37 cellular contexts compared by ENCODE assay signal in the genomic region with DNA sequence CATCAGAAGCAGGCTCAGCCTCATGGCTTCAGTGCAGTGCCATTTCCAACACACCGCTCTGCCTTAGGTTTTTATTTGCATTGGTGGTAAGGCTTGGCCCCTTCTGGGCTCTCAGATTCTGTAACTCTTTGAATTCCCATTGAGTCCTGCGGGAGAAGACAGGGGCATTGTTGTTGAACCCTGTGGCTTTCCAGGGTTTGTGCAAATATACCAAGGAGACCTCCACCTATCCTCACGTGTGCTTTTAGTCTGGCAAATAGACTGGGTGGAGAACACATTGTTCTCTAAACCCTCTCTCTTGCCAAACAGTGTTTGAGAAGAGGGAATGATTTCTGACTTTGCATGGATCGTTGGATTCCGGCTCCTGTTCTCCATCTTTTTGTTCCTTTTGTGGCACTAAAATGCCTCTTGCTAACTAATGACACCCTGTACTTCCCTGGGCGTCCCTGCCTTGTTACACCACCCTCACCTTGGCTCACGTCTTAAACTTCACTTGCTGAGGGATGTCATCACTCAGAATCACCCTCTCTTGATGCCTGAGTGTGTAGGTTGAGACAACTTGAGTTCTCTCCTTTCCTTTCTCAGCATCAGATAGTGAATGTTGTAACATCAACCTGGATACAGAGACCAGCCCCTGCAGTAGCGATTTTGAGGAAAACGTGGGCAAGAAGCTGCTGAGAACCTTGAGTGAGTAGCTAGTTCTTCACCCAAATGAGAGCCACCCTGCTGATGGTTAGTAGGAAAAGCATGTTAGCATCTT.
"Had no signal": no experiment of that assay in that cellular context is flagged by ENCODE, and none has a peak within 500 bp of the region (broad histone marks: within the 10 kb centered on the region; RNA-seq: fewer than 3 reads in every experiment).

No MANE protein-coding gene starts in this region.

- H3K27ac Mint-ChIP-seq: activated CD4-positive, alpha-beta T cell treated with anti-CD3 and anti-CD28 coated beads for 36 hours; activated CD4-positive, alpha-beta T cell treated with anti-CD3 and anti-CD28 coated beads, Interleukin-2, amount 10 ng/mL, durations not matched to agents 7 days and 5 days; activated CD8-positive, alpha-beta T cell treated with anti-CD3 and anti-CD28 coated beads, Interleukin-2, amount 10 ng/mL, durations not matched to agents 7 days and 5 days; activated naive CD4-positive, alpha-beta T cell treated with anti-CD3 and anti-CD28 coated beads, Interleukin-2, amount 50 U/mL, for 24 hours; activated naive CD8-positive, alpha-beta T cell treated with anti-CD3 and anti-CD28 coated beads, Interleukin-2, amount 10 ng/mL, durations not matched to agents 7 days and 5 days; activated T-cell treated with anti-CD3 and anti-CD28 coated beads, Interleukin-2, amount 50 U/mL, for 24 hours; activated T-helper 2 cell treated with anti-CD3 and anti-CD28 coated beads, Interferon-gamma antibody, Interleukin-2, Interleukin-4, amounts not matched to agents 10 μg/mL and 5 μg/mL and 100 μg/mL, durations not matched to agents 14 hours and 24 hours and 36 hours; WTC11 had no signal

- H3K4me1 ChIP-seq: ascending aorta, breast epithelium, Peyer's patch had no signal

- H3K36me3 ChIP-seq: ascending aorta, breast epithelium, Peyer's patch, SJSA1 had no signal

- DNase-seq: activated CD4-positive, alpha-beta T cell treated with anti-CD3 and anti-CD28 coated beads for 36 hours; activated CD4-positive, alpha-beta T cell treated with anti-CD3 and anti-CD28 coated beads, Interleukin-2, amount 10 ng/mL, durations not matched to agents 7 days and 5 days; activated CD4-positive, alpha-beta T cell treated with anti-CD3 and anti-CD28 coated beads, Interleukin-2, amount 50 U/mL, for 48 hours; activated CD8-positive, alpha-beta T cell treated with anti-CD3 and anti-CD28 coated beads, Interleukin-2, amount 10 ng/mL, durations not matched to agents 7 days and 5 days; activated gamma-delta T cell; activated naive CD4-positive, alpha-beta T cell treated with Interleukin-2 at 50 U/mL for 16 hours; activated naive CD8-positive, alpha-beta T cell treated with anti-CD3 and anti-CD28 coated beads, Interleukin-2, amount 10 ng/mL, durations not matched to agents 7 days and 5 days; activated T-cell treated with anti-CD3 and anti-CD28 coated beads, Interleukin-2, amount 50 U/mL, for 24 hours; amygdala; body of pancreas; NCI-H1105; NCI-H1436; NCI-H1694; NCI-H1930; NCI-H2081 treated with DMSO at 0.1 percent for 48 hours; NCI-H2171 treated with DMSO at 0.1 percent for 48 hours; NCI-H2227 treated with DMSO at 0.1 percent for 48 hours; NCI-H524 treated with DMSO at 0.1 percent for 48 hours; NCI-H82; NK-92 treated with Interleukin-12 subunit alpha and Interleukin-12 subunit beta, amount 100 ng/mL, for 24 hours; PC-3; Peyer's patch; RPMI8226; SHP77 treated with DMSO at 0.1 percent for 48 hours; SW 1271; T-helper 1 cell; T-helper 2 cell; T1000 had no signal

- H3K9me3 Mint-ChIP-seq: activated CD4-positive, alpha-beta T cell treated with anti-CD3 and anti-CD28 coated beads, Interleukin-2, amount 10 ng/mL, durations not matched to agents 7 days and 5 days; activated naive CD4-positive, alpha-beta T cell treated with anti-CD3 and anti-CD28 coated beads, Interleukin-2, amount 50 U/mL, for 24 hours; activated naive CD8-positive, alpha-beta T cell treated with anti-CD3 and anti-CD28 coated beads, Interleukin-2, amount 10 ng/mL, durations not matched to agents 7 days and 5 days; activated T-cell treated with anti-CD3 and anti-CD28 coated beads, Interleukin-2, amount 50 U/mL, for 24 hours; activated T-helper 2 cell treated with anti-CD3 and anti-CD28 coated beads, Interferon-gamma antibody, Interleukin-2, Interleukin-4, amounts not matched to agents 10 μg/mL and 5 μg/mL and 100 μg/mL, durations not matched to agents 14 hours and 24 hours and 36 hours; WTC11 had no signal

- H3K4me3 ChIP-seq: ascending aorta, body of pancreas, breast epithelium, K562, Peyer's patch, SJSA1 had no signal

- H3K4me3 Mint-ChIP-seq: activated CD4-positive, alpha-beta T cell treated with anti-CD3 and anti-CD28 coated beads for 36 hours; activated CD4-positive, alpha-beta T cell treated with anti-CD3 and anti-CD28 coated beads, Interleukin-2, amount 10 ng/mL, durations not matched to agents 7 days and 5 days; activated CD8-positive, alpha-beta T cell treated with anti-CD3 and anti-CD28 coated beads, Interleukin-2, amount 10 ng/mL, durations not matched to agents 7 days and 5 days; activated naive CD4-positive, alpha-beta T cell treated with anti-CD3 and anti-CD28 coated beads, Interleukin-2, amount 50 U/mL, for 24 hours; activated naive CD8-positive, alpha-beta T cell treated with anti-CD3 and anti-CD28 coated beads, Interleukin-2, amount 10 ng/mL, durations not matched to agents 7 days and 5 days; activated T-cell treated with anti-CD3 and anti-CD28 coated beads, Interleukin-2, amount 50 U/mL, for 24 hours; WTC11 had no signal

- ATAC-seq: activated CD4-positive, alpha-beta T cell treated with anti-CD3 and anti-CD28 coated beads for 36 hours; activated CD4-positive, CD25-positive, alpha-beta regulatory T cell treated with anti-CD3 and anti-CD28 coated beads, Interleukin-2, amount 50 U/mL, for 24 hours; activated CD8-positive, alpha-beta T cell treated with anti-CD3 and anti-CD28 coated beads, Interleukin-2, amount 10 ng/mL, durations not matched to agents 7 days and 5 days; body of pancreas; K562; PC-3; WTC11 had no signal

- H3K27me3 Mint-ChIP-seq: activated naive CD4-positive, alpha-beta T cell treated with anti-CD3 and anti-CD28 coated beads, Interleukin-2, amount 50 U/mL, for 24 hours; activated T-cell treated with anti-CD3 and anti-CD28 coated beads, Interleukin-2, amount 50 U/mL, for 24 hours had no signal

- H3K9me3 ChIP-seq: ascending aorta, body of pancreas, breast epithelium, Peyer's patch, SJSA1 had no signal

- H3K36me3 Mint-ChIP-seq: activated naive CD4-positive, alpha-beta T cell treated with anti-CD3 and anti-CD28 coated beads, Interleukin-2, amount 50 U/mL, for 24 hours; WTC11 had no signal

- H3K27me3 ChIP-seq: ascending aorta, body of pancreas, breast epithelium, Peyer's patch, SJSA1 had no signal

- H3K27ac ChIP-seq: ascending aorta, body of pancreas, breast epithelium, Peyer's patch, SJSA1 had no signal

- FAIRE-seq: colon, K562 had no signal
